In the genomic region with DNA sequence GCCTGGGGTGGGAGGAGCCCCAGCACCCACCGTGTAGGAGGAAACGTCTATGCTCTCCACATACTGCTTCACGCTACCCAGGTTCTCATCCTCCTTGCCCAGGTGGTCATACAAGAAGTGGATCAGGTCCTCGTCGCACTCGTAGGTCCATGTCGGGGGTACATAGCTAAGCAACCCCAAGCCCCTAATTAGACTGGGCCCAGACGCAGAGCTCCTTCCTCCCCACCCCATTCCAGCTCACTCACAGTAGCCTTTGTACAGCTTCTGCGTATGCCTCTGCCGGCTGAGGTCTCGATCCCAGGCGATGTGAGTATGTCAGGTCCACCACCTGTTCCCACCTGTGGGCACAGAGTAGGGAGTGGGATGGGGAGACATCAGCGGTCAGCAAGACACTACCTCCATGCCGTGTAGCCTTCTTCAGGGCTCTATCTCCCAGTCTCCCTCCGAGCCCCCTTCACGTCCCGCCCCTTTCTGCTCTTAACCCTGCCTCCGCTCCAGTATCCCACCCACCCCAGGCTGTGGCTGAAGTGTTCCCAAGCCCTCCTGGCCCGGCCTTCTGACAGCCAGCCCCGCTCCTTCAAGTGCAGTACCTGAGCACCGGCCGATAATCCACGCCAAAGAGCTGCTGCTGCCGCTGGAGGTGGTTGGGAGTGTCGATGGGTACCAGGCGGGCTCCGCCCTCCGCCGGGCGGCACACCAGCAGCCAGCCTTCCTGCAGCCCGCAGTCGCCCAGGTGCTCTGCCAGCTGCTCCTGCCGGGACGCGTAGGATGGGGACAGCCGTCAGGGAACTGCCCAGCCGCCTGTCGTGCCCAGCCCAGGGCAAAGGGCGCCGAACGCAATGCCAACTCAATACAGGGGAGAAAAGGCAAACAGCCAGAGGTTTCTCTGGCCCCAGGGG, we compare ENCODE assay signal across 1 cellular context.
A peak's percentile ranks its signal among the peaks of the same experiment; 100 is the strongest.
TF ChIP-seq lines count a peak whose summit lies in the region.

No MANE protein-coding gene starts in this region.

TF ChIP-seq in WTC11, 78 proteins besides CTCF, POLR2A, EP300 and RAD21 (continued from another document):
- no peak for TF ChIP-seq ZNF416 (CRISPR knock-in tag; IDR thresholded peaks at IDR 0.05)
- no peak for TF ChIP-seq ZNF138 (CRISPR knock-in tag; conservative IDR thresholded peaks at IDR 0.05)
- TF ChIP-seq ARID4B (CRISPR knock-in tag; IDR thresholded peaks at IDR 0.05; ENCODE audit: borderline replicate concordance) = peak; percentile 46; the same call in 1 of the 2 replicates
- TF ChIP-seq, protein P1, sequence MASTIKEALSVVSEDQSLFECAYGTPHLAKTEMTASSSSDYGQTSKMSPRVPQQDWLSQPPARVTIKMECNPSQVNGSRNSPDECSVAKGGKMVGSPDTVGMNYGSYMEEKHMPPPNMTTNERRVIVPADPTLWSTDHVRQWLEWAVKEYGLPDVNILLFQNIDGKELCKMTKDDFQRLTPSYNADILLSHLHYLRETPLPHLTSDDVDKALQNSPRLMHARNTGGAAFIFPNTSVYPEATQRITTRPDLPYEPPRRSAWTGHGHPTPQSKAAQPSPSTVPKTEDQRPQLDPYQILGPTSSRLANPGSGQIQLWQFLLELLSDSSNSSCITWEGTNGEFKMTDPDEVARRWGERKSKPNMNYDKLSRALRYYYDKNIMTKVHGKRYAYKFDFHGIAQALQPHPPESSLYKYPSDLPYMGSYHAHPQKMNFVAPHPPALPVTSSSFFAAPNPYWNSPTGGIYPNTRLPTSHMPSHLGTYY (CRISPR knock-in tag; IDR thresholded peaks at IDR 0.05) = no peak
- no peak for TF ChIP-seq ZNF232 (CRISPR knock-in tag; IDR thresholded peaks at IDR 0.05)
- no peak for TF ChIP-seq ZSCAN18 (CRISPR knock-in tag; IDR thresholded peaks at IDR 0.05)
- no peak for TF ChIP-seq ZNF396 (CRISPR knock-in tag; IDR thresholded peaks at IDR 0.05; ENCODE audit: borderline replicate concordance)
- no peak for TF ChIP-seq ESRRA (CRISPR knock-in tag; IDR thresholded peaks at IDR 0.05; ENCODE audit: borderline replicate concordance)
- TF ChIP-seq, protein P2, sequence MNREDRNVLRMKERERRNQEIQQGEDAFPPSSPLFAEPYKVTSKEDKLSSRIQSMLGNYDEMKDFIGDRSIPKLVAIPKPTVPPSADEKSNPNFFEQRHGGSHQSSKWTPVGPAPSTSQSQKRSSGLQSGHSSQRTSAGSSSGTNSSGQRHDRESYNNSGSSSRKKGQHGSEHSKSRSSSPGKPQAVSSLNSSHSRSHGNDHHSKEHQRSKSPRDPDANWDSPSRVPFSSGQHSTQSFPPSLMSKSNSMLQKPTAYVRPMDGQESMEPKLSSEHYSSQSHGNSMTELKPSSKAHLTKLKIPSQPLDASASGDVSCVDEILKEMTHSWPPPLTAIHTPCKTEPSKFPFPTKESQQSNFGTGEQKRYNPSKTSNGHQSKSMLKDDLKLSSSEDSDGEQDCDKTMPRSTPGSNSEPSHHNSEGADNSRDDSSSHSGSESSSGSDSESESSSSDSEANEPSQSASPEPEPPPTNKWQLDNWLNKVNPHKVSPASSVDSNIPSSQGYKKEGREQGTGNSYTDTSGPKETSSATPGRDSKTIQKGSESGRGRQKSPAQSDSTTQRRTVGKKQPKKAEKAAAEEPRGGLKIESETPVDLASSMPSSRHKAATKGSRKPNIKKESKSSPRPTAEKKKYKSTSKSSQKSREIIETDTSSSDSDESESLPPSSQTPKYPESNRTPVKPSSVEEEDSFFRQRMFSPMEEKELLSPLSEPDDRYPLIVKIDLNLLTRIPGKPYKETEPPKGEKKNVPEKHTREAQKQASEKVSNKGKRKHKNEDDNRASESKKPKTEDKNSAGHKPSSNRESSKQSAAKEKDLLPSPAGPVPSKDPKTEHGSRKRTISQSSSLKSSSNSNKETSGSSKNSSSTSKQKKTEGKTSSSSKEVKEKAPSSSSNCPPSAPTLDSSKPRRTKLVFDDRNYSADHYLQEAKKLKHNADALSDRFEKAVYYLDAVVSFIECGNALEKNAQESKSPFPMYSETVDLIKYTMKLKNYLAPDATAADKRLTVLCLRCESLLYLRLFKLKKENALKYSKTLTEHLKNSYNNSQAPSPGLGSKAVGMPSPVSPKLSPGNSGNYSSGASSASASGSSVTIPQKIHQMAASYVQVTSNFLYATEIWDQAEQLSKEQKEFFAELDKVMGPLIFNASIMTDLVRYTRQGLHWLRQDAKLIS (CRISPR knock-in tag; IDR thresholded peaks at IDR 0.05; ENCODE audit: borderline replicate concordance) = no peak
- no peak for TF ChIP-seq FOXJ3 (CRISPR knock-in tag; IDR thresholded peaks at IDR 0.05; ENCODE audit: borderline replicate concordance)
